Comparison of ENCODE assay signal across 1 cellular context in the genomic region with DNA sequence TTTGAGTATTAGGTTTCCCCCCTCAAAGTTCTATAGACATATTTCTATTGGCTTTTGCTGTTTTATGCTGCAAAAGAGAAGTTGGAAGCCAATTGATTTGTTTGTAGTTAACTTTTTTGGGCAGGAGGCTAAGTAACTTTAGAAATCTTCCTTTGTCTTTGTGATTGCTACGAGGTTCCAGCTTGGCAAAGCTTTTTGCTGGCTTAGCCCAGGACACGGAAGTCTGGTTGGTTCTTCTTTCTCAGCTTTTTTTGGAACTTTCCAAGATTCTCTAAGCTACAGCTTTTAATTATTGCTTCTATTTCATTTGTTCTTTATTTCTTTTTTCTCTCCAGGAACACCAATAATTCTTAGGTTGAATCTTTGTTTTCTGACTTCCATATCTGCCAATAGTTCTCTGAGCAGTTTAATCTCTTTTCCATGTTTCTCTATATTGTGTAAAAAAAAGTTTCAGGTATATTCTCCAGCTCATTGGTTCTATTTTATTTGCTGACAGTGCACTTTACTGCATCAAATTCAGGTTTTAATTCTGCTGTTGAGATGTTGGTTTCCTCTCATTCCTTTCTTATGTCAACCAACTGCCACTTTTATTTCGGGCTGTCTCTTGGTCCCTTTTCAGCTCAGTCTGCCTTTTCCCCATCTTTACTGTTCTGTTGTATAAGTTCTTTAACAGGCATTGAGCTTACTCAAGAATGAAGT.
TF ChIP-seq lines count a peak whose summit lies in the region.

No MANE protein-coding gene starts in this region.

TF ChIP-seq in endothelial cell of umbilical vein, 7 proteins besides CTCF, POLR2A, EP300 and RAD21 (continued from another document):
- TF ChIP-seq FOS (IDR thresholded peaks at IDR 0.05; ENCODE audit: borderline replicate concordance, insufficient read depth, low read length), result no peak
- no peak for TF ChIP-seq MYC (IDR thresholded peaks at IDR 0.05; ENCODE audit: low read depth, low read length)
